Comparison of ENCODE assay signal across 8 cellular contexts in the genomic region with DNA sequence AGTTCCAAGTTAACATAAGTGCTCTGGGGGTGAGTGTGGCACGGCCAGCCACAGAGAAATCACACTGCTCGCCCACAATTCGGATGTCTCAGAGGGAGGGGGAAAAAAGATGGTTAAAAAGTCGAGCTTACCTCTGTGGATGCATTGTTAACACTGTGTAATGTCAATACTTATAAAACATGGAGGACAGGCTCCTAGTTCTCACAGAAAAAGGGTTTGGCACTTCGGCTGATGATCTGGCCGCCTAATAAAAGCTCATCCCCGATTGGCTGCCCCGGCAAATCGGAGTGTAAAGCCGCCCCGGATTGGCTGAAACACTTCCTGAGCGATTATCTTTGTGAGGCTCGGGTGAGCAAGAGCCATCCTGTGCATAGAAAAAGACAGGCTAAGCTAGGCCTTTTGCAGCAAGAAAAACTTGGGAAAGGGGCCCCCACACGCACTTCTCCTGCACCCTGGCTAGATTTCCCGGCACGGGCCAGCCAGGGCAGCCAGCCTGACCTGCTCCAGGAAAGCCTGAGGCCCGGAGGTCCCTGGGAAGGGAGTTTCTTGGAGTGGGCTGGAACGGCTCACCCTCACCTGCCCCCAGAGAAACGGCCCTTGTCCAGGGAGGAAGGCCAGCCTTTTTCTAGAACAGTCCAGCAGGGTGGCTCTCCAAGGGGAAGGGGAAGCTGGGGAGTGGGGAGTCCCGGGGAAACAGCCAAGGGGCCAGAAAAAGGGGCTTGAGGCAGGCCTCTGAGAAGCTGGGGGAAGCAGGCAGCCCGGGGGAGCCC. TPM values are rescaled to one million over a fixed set of nuclear protein-coding genes. Genes with fewer than 3 reads are reported as not detected.
DNase-seq lines count a peak whose midpoint lies in the region; ATAC-seq and TF ChIP-seq lines count a peak whose summit lies in the region.

A gene (minus strand): TSS at position 174 of the 770 bp plus-strand sequence. CDS start 29 bp downstream, at position 145.

- H3K4me1 ChIP-seq in endodermal cell (ENCODE audit: control insufficient read depth, insufficient read depth, low read length), result peaks cover 54% of the 10 kb centered on the region

- peak within 1 kb of the TSS; percentile 92 for H3K4me3 ChIP-seq in endodermal cell (ENCODE audit: low read length)

- 18 to 21% methylated on average over 14 to 21 of the region's 21 CpGs for WGBS in endodermal cell (ENCODE audit: insufficient coverage in 1 of 2, insufficient read length in 1 of 2), 2 experiments

- H3K9me3 ChIP-seq in endodermal cell (ENCODE audit: control insufficient read depth, low read length), result no peaks in the 10 kb centered on the region

- DNase-seq in CD1c-positive myeloid dendritic cell (ENCODE audit: extremely low spot score) (peak; percentile 96), OCI-M1 (lab: John Stamatoyannopoulos, UW) (peak; percentile 99), endodermal cell (peak; percentile 98), mesothelial cell of epicardium (ENCODE audit: low spot score in 2 of 2, unreplicated experiment in 2 of 2) (peak; percentile 73 to 99)
- DNase-seq in activated CD8-positive, alpha-beta memory T cell treated with anti-CD3 and anti-CD28 coated beads, Interleukin-2, amount 50 U/mL, for 4 hours, result peak; percentile 92
- peak; percentile 84 to 87 for DNase-seq in stimulated activated CD8-positive, alpha-beta memory T cell treated with anti-CD3 and anti-CD28 coated beads, Interleukin-15, amount 100 ng/mL, for 4 hours (ENCODE audit: low read depth in 2 of 2)

- ATAC-seq in GM21360 (IDR thresholded peaks at IDR 0.05; ENCODE audit: unreplicated experiment), result peak; percentile 48

- peak within 1 kb of the TSS in 1 of 4 donors; percentile 94 for H3K4me3 Mint-ChIP-seq in IgD-negative memory B cell
- no peak within 1 kb of the TSS for H3K4me3 Mint-ChIP-seq in endodermal cell
- H3K4me3 Mint-ChIP-seq in mesothelial cell of epicardium, result peak within 1 kb of the TSS; percentile 67

- no peaks in the 10 kb centered on the region for H3K9me3 Mint-ChIP-seq in IgD-negative memory B cell
- no peaks in the 10 kb centered on the region for H3K9me3 Mint-ChIP-seq in endodermal cell
- H3K9me3 Mint-ChIP-seq in mesothelial cell of epicardium, result no peaks in the 10 kb centered on the region

- no peaks in the 10 kb centered on the region for H3K27me3 ChIP-seq in endodermal cell (ENCODE audit: control insufficient read depth, insufficient read depth, low read length, poor library complexity, severe bottlenecking)

- H3K27ac ChIP-seq in endodermal cell (ENCODE audit: low read depth, low read length), result peak within 1 kb of the TSS; percentile 99

- H3K27me3 Mint-ChIP-seq in IgD-negative memory B cell (no peaks in the 10 kb centered on the region), endodermal cell (ENCODE audit: insufficient read depth) (no peaks in the 10 kb centered on the region), mesothelial cell of epicardium (ENCODE audit: low read depth) (no peaks in the 10 kb centered on the region)

- H3K4me1 Mint-ChIP-seq in IgD-negative memory B cell (peaks cover 48 to 82% (median 65%) of the 10 kb centered on the region in 3 donors), endodermal cell (peaks cover 53% of the 10 kb centered on the region), mesothelial cell of epicardium (peaks cover 73% of the 10 kb centered on the region)

- peaks cover 6% of the 10 kb centered on the region for H3K36me3 ChIP-seq in endodermal cell (ENCODE audit: control insufficient read depth, insufficient read depth, low read length)

- TF ChIP-seq CTCF in endodermal cell (conservative IDR thresholded peaks at IDR 0.05), result no peak
- no peak for TF ChIP-seq CTCF in mesothelial cell of epicardium (IDR thresholded peaks at IDR 0.05; ENCODE audit: unreplicated experiment)

- H3K27ac Mint-ChIP-seq in IgD-negative memory B cell (peak within 1 kb of the TSS in 1 of 3 donors; percentile 99), endodermal cell (no peak within 1 kb of the TSS), mesothelial cell of epicardium (no peak within 1 kb of the TSS)

- H3K9ac ChIP-seq in endodermal cell (ENCODE audit: extremely low read depth, low read length, poor library complexity, severe bottlenecking), result peak within 1 kb of the TSS; percentile 84

- H3K36me3 Mint-ChIP-seq in IgD-negative memory B cell (peaks cover 4% of the 10 kb centered on the region), endodermal cell (ENCODE audit: low read depth) (no peaks in the 10 kb centered on the region), mesothelial cell of epicardium (no peaks in the 10 kb centered on the region)

RNA-seq across cellular contexts. Expression of the gene that starts here (rescaled TPM):
- polyA plus RNA-seq in IgD-negative memory B cell, result 16.7 TPM
- total RNA-seq in endodermal cell (10 to 100 TPM; 85.0 to 99.9 TPM), mesothelial cell of epicardium (119 to 120 TPM (median 119 TPM) in 3 replicates)
- 47.1 TPM for polyA plus RNA-seq in endodermal cell (2013, experiment 1 of 2)
- polyA plus RNA-seq in endodermal cell (2013, experiment 2 of 2), result 46.3 TPM

Comparison
In these comparisons a context has a peak if more than half of its experiments do, and no peak if none do; other contexts are left out.
1. Peak in every context shown above with its lines: DNase-seq, ATAC-seq, H3K4me3 ChIP-seq and H3K27ac ChIP-seq.